10 cellular contexts compared by ENCODE assay signal in genomic region chr5:132455614-132456115, GRCh38. TPM values are rescaled to one million over a fixed set of nuclear protein-coding genes. Genes with fewer than 3 reads are reported as not detected.
DNase-seq lines count a peak whose midpoint lies in the region; ATAC-seq and TF ChIP-seq lines count a peak whose summit lies in the region.
"Had no signal": no experiment of that assay in that cellular context is flagged by ENCODE, and none has a peak within 500 bp of the region (broad histone marks: within the 10 kb centered on the region; RNA-seq: fewer than 3 reads in every experiment).

No MANE protein-coding gene starts in this region.

- DNase-seq in CD14-positive monocyte (ENCODE audit: low spot score): no peak
- no peak for DNase-seq in ascending aorta (ENCODE audit: low spot score in 2 of 2)
- no peak for DNase-seq in natural killer cell treated with Interleukin-12 subunit alpha and Interleukin-12 subunit beta and Interleukin-15 and Interleukin-18, amount 100 ng/mL, for 72 hours (ENCODE audit: low spot score)
- no peak for DNase-seq in pons (ENCODE audit: low spot score)
- no peak for DNase-seq in stimulated activated CD4-positive, alpha-beta T cell treated with anti-CD3 and anti-CD28 coated beads, Interleukin-2, amount 100 ng/mL, for 24 hours
- DNase-seq: DMS53, NCI-H748 treated with DMSO at 0.1 percent for 48 hours had no signal

- H3K36me3 ChIP-seq in HEK293 (ENCODE audit: control insufficient read depth in 2 of 2, insufficient read depth in 1 of 2, low read length in 2 of 2): no peaks in the 10 kb centered on the region
- peaks cover 14 to 28% of the 10 kb centered on the region in 2 donors for H3K36me3 ChIP-seq in ascending aorta

- H3K9me3 ChIP-seq in HEK293 (ENCODE audit: control insufficient read depth, insufficient read depth, low read depth, low read length) (no peaks in the 10 kb centered on the region), ascending aorta (no peaks in the 10 kb centered on the region)

- peak overlapping the region; percentile 99 to 100 (median 100) for H3K27ac Mint-ChIP-seq in CD14-positive monocyte
- H3K27ac Mint-ChIP-seq in natural killer cell treated with Interleukin-12 subunit alpha and Interleukin-12 subunit beta and Interleukin-15 and Interleukin-18, amount 100 ng/mL, for 72 hours: peak overlapping the region; percentile 90 to 97

- no peaks in the 10 kb centered on the region for H3K27me3 ChIP-seq in ascending aorta

- H3K36me3 Mint-ChIP-seq in CD14-positive monocyte: peaks cover 26 to 34% of the 10 kb centered on the region in 2 donors
- peaks cover 16% of the 10 kb centered on the region for H3K36me3 Mint-ChIP-seq in natural killer cell treated with Interleukin-12 subunit alpha and Interleukin-12 subunit beta and Interleukin-15 and Interleukin-18, amount 100 ng/mL, for 72 hours

- H3K4me1 Mint-ChIP-seq in CD14-positive monocyte: peaks cover 85% of the 10 kb centered on the region
- H3K4me1 Mint-ChIP-seq in natural killer cell treated with Interleukin-12 subunit alpha and Interleukin-12 subunit beta and Interleukin-15 and Interleukin-18, amount 100 ng/mL, for 72 hours (ENCODE audit: low read depth in 2 of 2): peaks cover 85 to 88% of the 10 kb centered on the region in 2 donors

- CTCF ChIA-PET in HEK293 (lab: Yijun Ruan, JAX): no interaction called here

- no peak for ATAC-seq in natural killer cell treated with Interleukin-12 subunit alpha and Interleukin-12 subunit beta and Interleukin-15 and Interleukin-18, amount 100 ng/mL, for 72 hours
- ATAC-seq in HG03025 (IDR thresholded peaks at IDR 0.05; ENCODE audit: low FRiP score, unreplicated experiment): no peak
- ATAC-seq in HG02981 (IDR thresholded peaks at IDR 0.05; ENCODE audit: unreplicated experiment): no peak

- peak overlapping the region; percentile 62 to 74 for H3K4me3 Mint-ChIP-seq in CD14-positive monocyte
- H3K4me3 Mint-ChIP-seq in natural killer cell treated with Interleukin-12 subunit alpha and Interleukin-12 subunit beta and Interleukin-15 and Interleukin-18, amount 100 ng/mL, for 72 hours: peak overlapping the region; percentile 88

- POLR2A ChIA-PET in HEK293 (lab: Yijun Ruan, JAX): no interaction called here

- H3K27ac ChIP-seq in HEK293 (ENCODE audit: extremely low read depth, low read depth, low read length): no peak overlapping the region
- H3K27ac ChIP-seq in ascending aorta: peak overlapping the region; percentile 32 to 64

- no peaks in the 10 kb centered on the region for H3K4me1 ChIP-seq in HEK293 (ENCODE audit: control insufficient read depth, insufficient read depth, low read length)
- H3K4me1 ChIP-seq in ascending aorta: peaks cover 0 to 4% of the 10 kb centered on the region in 2 donors

- H3K27me3 Mint-ChIP-seq in CD14-positive monocyte (ENCODE audit: low read depth in 3 of 3): peaks cover 0 to 8% (median 0%) of the 10 kb centered on the region in 3 donors
- H3K27me3 Mint-ChIP-seq in natural killer cell treated with Interleukin-12 subunit alpha and Interleukin-12 subunit beta and Interleukin-15 and Interleukin-18, amount 100 ng/mL, for 72 hours: no peaks in the 10 kb centered on the region

- TF ChIP-seq CTCF in CD14-positive monocyte (IDR thresholded peaks at IDR 0.05): no peak
- TF ChIP-seq CTCF in HEK293 (tag by site-specific recombination; IDR thresholded peaks at IDR 0.05): no peak
- no peak for TF ChIP-seq CTCF in ascending aorta (IDR thresholded peaks at IDR 0.05)

- peaks cover 0 to 4% (median 0%) of the 10 kb centered on the region in 7 donors for H3K9me3 Mint-ChIP-seq in CD14-positive monocyte
- H3K9me3 Mint-ChIP-seq in natural killer cell treated with Interleukin-12 subunit alpha and Interleukin-12 subunit beta and Interleukin-15 and Interleukin-18, amount 100 ng/mL, for 72 hours: peaks cover 2% of the 10 kb centered on the region

- H3K4me3 ChIP-seq in HEK293 (ENCODE audit: low read depth, low read length) (no peak overlapping the region), ascending aorta (no peak overlapping the region)

- intact Hi-C loops in CD14-positive monocyte (cut with micrococcal nuclease): loop anchor here in 1 of 2 donors (2.0 kb wide), 2 partner anchors 17 to 29 kb away; no protein-coding TSS in a partner anchor
- intact Hi-C loops in ascending aorta (cut with DNase I): no loop called here

TF ChIP-seq in HEK293, 187 proteins besides CTCF, POLR2A, EP300 and RAD21:
- TF ChIP-seq ZNF311 (tag by site-specific recombination; IDR thresholded peaks at IDR 0.05; ENCODE audit: borderline replicate concordance) (no peak), ZFHX2 (tag by site-specific recombination; conservative IDR thresholded peaks at IDR 0.05) (peak; percentile 40), EGR2 (tag by site-specific recombination; IDR thresholded peaks at IDR 0.05; ENCODE audit: low read depth) (0 out of 2 replicates have a peak, but pooled peaks have one; percentile 3)

RNA-seq across cellular contexts. Expression of gene IRF1, which starts 34.9 kb away (rescaled TPM):
- polyA plus RNA-seq in CD14-positive monocyte: 100 to 1,000 TPM; 125 to 129 TPM
- total RNA-seq in ascending aorta: 57.7 TPM
- 100 to 1,000 TPM; 351 to 512 TPM for total RNA-seq in natural killer cell treated with Interleukin-12 subunit alpha and Interleukin-12 subunit beta and Interleukin-15 and Interleukin-18, amount 100 ng/mL, for 72 hours
